ENCODE assay signal across 25 cellular contexts in the genomic region with DNA sequence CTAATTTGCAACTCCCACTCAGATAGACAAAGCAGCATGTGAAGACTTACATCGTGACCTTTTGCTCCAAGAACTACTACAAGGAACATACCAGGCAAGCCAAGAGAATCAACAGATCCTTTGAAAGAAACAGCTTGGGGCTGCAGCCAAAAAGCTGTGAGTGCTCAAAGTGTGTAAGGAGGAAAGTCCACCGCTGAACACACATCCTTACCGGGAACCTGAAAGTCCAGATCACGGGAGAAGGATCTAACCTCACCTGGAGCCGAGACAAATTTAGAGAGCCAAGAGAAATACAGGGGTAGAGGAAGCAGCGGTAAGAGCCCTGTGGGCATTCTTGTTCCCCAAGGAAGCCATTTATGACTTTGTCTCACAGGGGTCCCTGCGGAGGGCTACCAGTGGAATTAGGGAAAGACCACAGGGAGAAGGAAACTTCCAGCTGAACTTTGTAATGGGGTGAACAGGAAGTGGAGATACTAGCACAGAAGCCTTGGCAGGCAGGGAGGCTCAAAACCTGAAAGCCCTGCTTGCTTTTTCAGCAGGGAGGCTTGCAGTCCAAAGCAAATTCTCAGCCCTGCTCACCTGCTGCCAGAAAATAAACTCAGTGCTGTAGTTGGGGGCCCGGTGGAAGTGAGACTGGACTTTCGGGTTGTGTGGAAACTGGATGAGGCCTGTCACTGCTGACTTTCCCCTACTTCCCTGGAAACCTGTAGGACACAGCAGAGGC.
"Had no signal": no experiment of that assay in that cellular context is flagged by ENCODE, and none has a peak within 500 bp of the region (broad histone marks: within the 10 kb centered on the region; RNA-seq: fewer than 3 reads in every experiment).

No MANE protein-coding gene starts in this region.

- H3K36me3 Mint-ChIP-seq: activated CD8-positive, alpha-beta memory T cell treated with anti-CD3 and anti-CD28 coated beads, Interleukin-2, amount 10 ng/mL, durations not matched to agents 7 days and 5 days had no signal

- ATAC-seq: activated CD8-positive, alpha-beta memory T cell treated with anti-CD3 and anti-CD28 coated beads, Interleukin-2, amount 10 ng/mL, durations not matched to agents 7 days and 5 days; activated CD8-positive, alpha-beta T cell treated with anti-CD3 and anti-CD28 coated beads for 36 hours; activated naive CD8-positive, alpha-beta T cell treated with anti-CD3 and anti-CD28 coated beads, Interleukin-2, amount 50 U/mL, for 24 hours; left lobe of liver; stimulated activated naive CD8-positive, alpha-beta T cell treated with anti-CD3 and anti-CD28 coated beads, Interleukin-15, Interleukin-2, amounts not matched to agents 100 U/mL and 50 U/mL, for 24 hours had no signal

- H3K27me3 ChIP-seq: sigmoid colon, tibial nerve, uterus had no signal

- H3K4me3 ChIP-seq: sigmoid colon, tibial nerve, uterus had no signal

- H3K4me1 Mint-ChIP-seq: activated CD4-positive, alpha-beta T cell treated with anti-CD3 and anti-CD28 coated beads, Interleukin-2, amount 10 ng/mL, durations not matched to agents 7 days and 5 days; activated CD8-positive, alpha-beta memory T cell treated with anti-CD3 and anti-CD28 coated beads, Interleukin-2, amount 10 ng/mL, durations not matched to agents 7 days and 5 days; activated naive CD8-positive, alpha-beta T cell treated with anti-CD3 and anti-CD28 coated beads, Interleukin-2, amount 50 U/mL, for 24 hours had no signal

- H3K27ac Mint-ChIP-seq: activated CD4-positive, alpha-beta T cell treated with anti-CD3 and anti-CD28 coated beads, Interleukin-2, amount 10 ng/mL, durations not matched to agents 7 days and 5 days; activated CD8-positive, alpha-beta memory T cell treated with anti-CD3 and anti-CD28 coated beads, Interleukin-2, amount 10 ng/mL, durations not matched to agents 7 days and 5 days; activated CD8-positive, alpha-beta T cell treated with anti-CD3 and anti-CD28 coated beads for 36 hours; activated naive CD8-positive, alpha-beta T cell treated with anti-CD3 and anti-CD28 coated beads, Interleukin-2, amount 50 U/mL, for 24 hours; activated T-helper 1 cell treated with anti-CD3 and anti-CD28 coated beads, Interleukin-12 subunit alpha, Interleukin-12 subunit beta, Interleukin-2, Interleukin-4 antibody, amounts not matched to agents 30 ng/mL and 10 ng/mL and 1 ng/mL, durations not matched to agents 14 hours and 24 hours and 36 hours; dendritic cell treated with granulocyte-macrophage colony-stimulating factor and Interleukin-4, amounts not matched to agents 40 ng/mL and 50 ng/mL, for 4 days had no signal

- H3K36me3 ChIP-seq: sigmoid colon, tibial nerve, uterus, WERI-Rb-1 had no signal

- H3K27me3 Mint-ChIP-seq: activated CD4-positive, alpha-beta T cell treated with anti-CD3 and anti-CD28 coated beads, Interleukin-2, amount 10 ng/mL, durations not matched to agents 7 days and 5 days; activated CD8-positive, alpha-beta memory T cell treated with anti-CD3 and anti-CD28 coated beads, Interleukin-2, amount 10 ng/mL, durations not matched to agents 7 days and 5 days; activated CD8-positive, alpha-beta T cell treated with anti-CD3 and anti-CD28 coated beads for 36 hours; activated naive CD8-positive, alpha-beta T cell treated with anti-CD3 and anti-CD28 coated beads, Interleukin-2, amount 50 U/mL, for 24 hours; dendritic cell treated with granulocyte-macrophage colony-stimulating factor and Interleukin-4, amounts not matched to agents 40 ng/mL and 50 ng/mL, for 4 days had no signal

- H3K9me3 ChIP-seq: uterus had no signal

- H3K4me1 ChIP-seq: sigmoid colon, tibial nerve, uterus had no signal

- DNase-seq: activated CD4-positive, alpha-beta T cell treated with anti-CD3 and anti-CD28 coated beads, Interleukin-2, amount 10 ng/mL, durations not matched to agents 7 days and 5 days; activated CD4-positive, CD25-positive, alpha-beta regulatory T cell treated with anti-CD3 and anti-CD28 coated beads, Interleukin-2, amount 50 U/mL, for 72 hours; activated CD8-positive, alpha-beta memory T cell treated with anti-CD3 and anti-CD28 coated beads, Interleukin-2, amount 10 ng/mL, durations not matched to agents 7 days and 5 days; activated CD8-positive, alpha-beta T cell treated with anti-CD3 and anti-CD28 coated beads for 36 hours; activated gamma-delta T cell; activated naive CD4-positive, alpha-beta T cell treated with anti-CD3 and anti-CD28 coated beads, Interleukin-2, amount 50 U/mL, for 16 hours; activated naive CD8-positive, alpha-beta T cell treated with anti-CD3 and anti-CD28 coated beads, Interleukin-2, amount 50 U/mL, for 24 hours; activated T-cell treated with anti-CD3 and anti-CD28 coated beads for 4 hours; effector CD8-positive, alpha-beta T cell; erythroblast; foreskin fibroblast; kidney; midbrain; retina; sigmoid colon; stimulated activated CD4-positive, alpha-beta T cell treated with anti-CD3 and anti-CD28 coated beads, Interleukin-4, amount 100 ng/mL, for 24 hours; stimulated activated naive CD8-positive, alpha-beta T cell treated with anti-CD3 and anti-CD28 coated beads, Interleukin-15, Interleukin-2, amounts not matched to agents 100 U/mL and 50 U/mL, for 24 hours; substantia nigra; T-helper 2 cell; uterus; WERI-Rb-1 had no signal

- H3K4me3 Mint-ChIP-seq: activated CD4-positive, alpha-beta T cell treated with anti-CD3 and anti-CD28 coated beads, Interleukin-2, amount 10 ng/mL, durations not matched to agents 7 days and 5 days; activated CD8-positive, alpha-beta memory T cell treated with anti-CD3 and anti-CD28 coated beads, Interleukin-2, amount 10 ng/mL, durations not matched to agents 7 days and 5 days; activated CD8-positive, alpha-beta T cell treated with anti-CD3 and anti-CD28 coated beads for 36 hours; activated naive CD8-positive, alpha-beta T cell treated with anti-CD3 and anti-CD28 coated beads, Interleukin-2, amount 50 U/mL, for 24 hours; activated T-helper 1 cell treated with anti-CD3 and anti-CD28 coated beads, Interleukin-12 subunit alpha, Interleukin-12 subunit beta, Interleukin-2, Interleukin-4 antibody, amounts not matched to agents 30 ng/mL and 10 ng/mL and 1 ng/mL, durations not matched to agents 14 hours and 24 hours and 36 hours; dendritic cell treated with granulocyte-macrophage colony-stimulating factor and Interleukin-4, amounts not matched to agents 40 ng/mL and 50 ng/mL, for 4 days had no signal

- H3K27ac ChIP-seq: sigmoid colon, tibial nerve, uterus, WERI-Rb-1 had no signal
